8 cellular contexts compared by ENCODE assay signal in the genomic region with DNA sequence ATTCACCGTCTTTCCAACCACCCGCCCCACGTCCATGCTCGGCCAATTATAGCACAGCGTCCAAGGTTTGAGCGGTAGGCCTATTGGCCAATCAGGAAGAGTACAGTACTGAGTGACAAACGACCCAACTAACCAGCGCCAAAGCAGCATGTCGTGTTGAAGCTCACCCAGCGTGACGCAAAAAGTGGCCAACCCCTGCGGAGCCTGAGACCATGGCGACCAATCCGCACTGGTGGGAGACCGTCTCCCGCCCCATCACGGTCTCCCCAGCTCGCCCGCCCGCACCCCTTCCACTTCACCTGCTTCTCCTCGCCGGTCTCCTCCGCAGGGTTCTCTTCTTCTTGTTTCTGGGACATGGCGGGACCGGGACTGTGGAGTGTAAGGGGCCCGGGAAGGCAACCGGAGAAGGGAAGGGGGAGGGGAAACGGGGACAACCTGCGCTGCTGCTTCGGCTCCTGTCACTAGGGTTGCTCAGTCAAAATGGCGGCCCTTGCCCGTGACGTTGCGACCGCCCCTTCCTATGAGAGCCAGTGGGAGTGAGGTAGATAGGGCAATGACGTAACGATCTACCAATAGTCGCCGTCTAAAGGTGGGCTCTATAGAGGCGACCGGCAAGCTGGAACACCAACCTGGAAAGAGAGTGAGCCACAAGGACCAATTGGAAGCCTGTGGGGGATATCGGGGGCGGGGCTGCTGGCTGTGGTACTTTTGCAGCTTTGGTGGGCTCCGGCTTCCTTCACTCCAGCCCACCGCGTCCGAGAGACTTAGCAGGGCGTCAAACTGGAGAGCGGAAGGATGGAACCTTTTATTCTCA. TPM values are rescaled to one million over a fixed set of nuclear protein-coding genes. Genes with fewer than 3 reads are reported as not detected.
DNase-seq lines count a peak whose midpoint lies in the region; ATAC-seq and TF ChIP-seq lines count a peak whose summit lies in the region.

A gene with protein sequence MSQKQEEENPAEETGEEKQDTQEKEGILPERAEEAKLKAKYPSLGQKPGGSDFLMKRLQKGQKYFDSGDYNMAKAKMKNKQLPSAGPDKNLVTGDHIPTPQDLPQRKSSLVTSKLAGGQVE (minus strand): TSS at position 498 of the 814 bp plus-strand sequence. CDS start 142 bp downstream, at position 356.

- peaks cover 32% of the 10 kb centered on the region for H3F3A ChIP-seq in PC-9 (ENCODE audit: insufficient read depth, low read depth)

- POLR2A ChIA-PET in PC-9 (lab: Charles Lee; ENCODE audit: unreplicated experiment), result interaction anchor here (0.5 to 2.7 kb wide), 15 partner anchors 9 to 865 kb away, joined by 3 to 34 read pairs (median 5); a partner anchor contains a TSS

- H3K4me3 ChIP-seq in PC-9, result peak within 1 kb of the TSS; percentile 96

- H3K27ac ChIP-seq in PC-9, result peak within 1 kb of the TSS; percentile 76

- H3K36me3 ChIP-seq in PC-9 (ENCODE audit: low read depth), result peaks cover 29% of the 10 kb centered on the region

- no peaks in the 10 kb centered on the region for H3K9me2 ChIP-seq in PC-9 (ENCODE audit: insufficient read depth)

- no peaks in the 10 kb centered on the region for H3K27me3 ChIP-seq in PC-9 (ENCODE audit: insufficient read depth, low read depth)

- intact Hi-C loops in PC-9 (cut with micrococcal nuclease; ENCODE audit: unreplicated experiment), result loop anchor here (1.0 to 10.0 kb wide), 6 partner anchors 18 to 345 kb away; a partner anchor contains a TSS

- peak; percentile 98 for DNase-seq in DMS53 treated with DMSO at 0.1 percent for 48 hours (lab: John Stamatoyannopoulos, UW; ENCODE audit: unreplicated experiment)
- DNase-seq in KBM-7, result peak; percentile 99
- DNase-seq in PC-9, result peak; percentile 95 to 97
- DNase-seq in activated T-cell treated with anti-CD3 and anti-CD28 coated beads, Interleukin-2, amount 50 U/mL, for 1 hour, result peak; percentile 92
- DNase-seq in erythroblast (lab: John Stamatoyannopoulos, UW), result peak; percentile 99 to 100
- peak; percentile 99 for DNase-seq in mucosa of gallbladder (ENCODE audit: low spot score)
- peak; percentile 91 to 94 for DNase-seq in stimulated activated CD8-positive, alpha-beta memory T cell treated with anti-CD3 and anti-CD28 coated beads, Interleukin-4, amount 100 ng/mL, for 4 hours (ENCODE audit: low read depth in 2 of 2, low spot score in 1 of 2)

- peak within 1 kb of the TSS; percentile 79 for H2AFZ ChIP-seq in PC-9

- in situ Hi-C loops in KBM-7 (cut with MboI; ENCODE audit: low pct_unique_long_range_greater_than_20kb, low sequenced_read_pairs), result no loop called here

- ATAC-seq in GM21723 (IDR thresholded peaks at IDR 0.05; ENCODE audit: unreplicated experiment), result peak; percentile 91

- H3K79me2 ChIP-seq in PC-9 (ENCODE audit: low read depth), result peaks cover 45% of the 10 kb centered on the region

- no peaks in the 10 kb centered on the region for H3K9me3 ChIP-seq in PC-9 (ENCODE audit: insufficient read depth, low read depth)

- no peaks in the 10 kb centered on the region for H4K20me1 ChIP-seq in PC-9 (ENCODE audit: insufficient read depth)

- peak within 1 kb of the TSS; percentile 98 for H3K4me2 ChIP-seq in PC-9

- CTCF ChIA-PET in PC-9 (lab: Charles Lee), result interaction anchor here (0.5 to 1.5 kb wide), 2 partner anchors 68 to 145 kb away, joined by 4 read pairs; no protein-coding TSS in a partner anchor

- TF ChIP-seq POLR2A in erythroblast (IDR thresholded peaks at IDR 0.05; ENCODE audit: low read length), result peak; percentile 98

- no peak for TF ChIP-seq CTCF in PC-9 (conservative IDR thresholded peaks at IDR 0.05)

- H3K4me1 ChIP-seq in PC-9 (replicated peaks; ENCODE audit: insufficient read depth), result peaks cover 49% of the 10 kb centered on the region

- BruUV-seq in PC-9 (replicated peaks; lab: Mats Ljungman, UMichigan), result no TSS peak

RNA-seq across cellular contexts. Expression of the gene that starts here (rescaled TPM):
- total RNA-seq in PC-9 (2021), result 229 and 263 TPM in 2 replicates
- 181 TPM for total RNA-seq in mucosa of gallbladder

Comparison
In these comparisons a context has a peak if more than half of its experiments do, and no peak if none do; other contexts are left out.
1. Peak in every context shown above with its lines: DNase-seq, ATAC-seq, H3K4me3 ChIP-seq and H3K27ac ChIP-seq.